In genomic region chr18:58353581-58353980, GRCh38 we compare ENCODE assay signal across 30 cellular contexts.
"Had no signal": no experiment of that assay in that cellular context is flagged by ENCODE, and none has a peak within 500 bp of the region (broad histone marks: within the 10 kb centered on the region; RNA-seq: fewer than 3 reads in every experiment).

No MANE protein-coding gene starts in this region.

- DNase-seq: natural killer cell; occipital lobe; ovary; posterior cingulate gyrus; psoas muscle; right cardiac atrium; right lobe of liver; sigmoid colon; small intestine; spleen; stimulated activated CD4-positive, alpha-beta T cell treated with anti-CD3 and anti-CD28 coated beads, Interleukin-12 subunit alpha, Interleukin-12 subunit beta, amount 100 ng/mL, for 4 hours; stimulated activated CD4-positive, alpha-beta T cell treated with anti-CD3 and anti-CD28 coated beads, Interleukin-1b, Interleukin-23, amount 100 ng/mL, for 48 hours; stimulated activated CD4-positive, alpha-beta T cell treated with anti-CD3 and anti-CD28 coated beads, Interleukin-4, amount 100 ng/mL, for 1 hour; stimulated activated CD4-positive, alpha-beta T cell treated with anti-CD3 and anti-CD28 coated beads, Interleukin-4, amount 100 ng/mL, for 4 hours; stimulated activated CD8-positive, alpha-beta memory T cell treated with anti-CD3 and anti-CD28 coated beads, Interleukin-4, amount 100 ng/mL, for 48 hours; stimulated activated naive CD4-positive, alpha-beta T cell; stimulated activated naive CD8-positive, alpha-beta T cell treated with anti-CD3 and anti-CD28 coated beads, Interleukin-15, amount 100 ng/mL, for 72 hours; stimulated activated naive CD8-positive, alpha-beta T cell treated with anti-CD3 and anti-CD28 coated beads, Interleukin-15, Interleukin-2, amounts not matched to agents 100 U/mL and 50 U/mL, for 24 hours; substantia nigra; testis; tibial artery; transverse colon; upper lobe of left lung had no signal

- H3K36me3 ChIP-seq: neural progenitor cell, ovary, right lobe of liver had no signal

- H3K9me3 Mint-ChIP-seq: natural killer cell; nephron; neural progenitor cell; stimulated activated memory B cell treated with anti-CD40 and anti-IgM and Interleukin-4, amounts not matched to agents 10 μg/mL and 1 μg/mL and 100 μg/mL, for 72 hours; stimulated activated naive CD8-positive, alpha-beta T cell treated with anti-CD3 and anti-CD28 coated beads, Interleukin-15, amount 100 ng/mL, for 72 hours had no signal

- H3K79me2 ChIP-seq: parathyroid adenoma had no signal

- H2AFZ ChIP-seq: neural progenitor cell, parathyroid adenoma had no signal

- ATAC-seq: natural killer cell; psoas muscle; right cardiac atrium; right lobe of liver; stimulated activated memory B cell treated with anti-CD40 and anti-IgM and Interleukin-4, amounts not matched to agents 10 μg/mL and 1 μg/mL and 100 μg/mL, for 72 hours; stimulated activated naive CD8-positive, alpha-beta T cell treated with anti-CD3 and anti-CD28 coated beads, Interleukin-15, amount 100 ng/mL, for 72 hours; stimulated activated naive CD8-positive, alpha-beta T cell treated with anti-CD3 and anti-CD28 coated beads, Interleukin-15, Interleukin-2, amounts not matched to agents 100 U/mL and 50 U/mL, for 24 hours had no signal

- H3K36me3 Mint-ChIP-seq: natural killer cell had no signal

- H3K27ac Mint-ChIP-seq: natural killer cell; nephron; neural progenitor cell; progenitor cell of endocrine pancreas; stimulated activated memory B cell treated with anti-CD40 and anti-IgM and Interleukin-4, amounts not matched to agents 10 μg/mL and 1 μg/mL and 100 μg/mL, for 72 hours; stimulated activated naive CD8-positive, alpha-beta T cell treated with anti-CD3 and anti-CD28 coated beads, Interleukin-15, amount 100 ng/mL, for 72 hours had no signal

- H3K27me3 Mint-ChIP-seq: progenitor cell of endocrine pancreas; stimulated activated memory B cell treated with anti-CD40 and anti-IgM and Interleukin-4, amounts not matched to agents 10 μg/mL and 1 μg/mL and 100 μg/mL, for 72 hours; stimulated activated naive CD8-positive, alpha-beta T cell treated with anti-CD3 and anti-CD28 coated beads, Interleukin-15, amount 100 ng/mL, for 72 hours had no signal

- H3K4me3 ChIP-seq: neural progenitor cell, ovary, psoas muscle, right lobe of liver, sigmoid colon, spleen, suprapubic skin, testis, tibial artery, transverse colon, upper lobe of left lung, vagina had no signal

- H3K4me1 ChIP-seq: neural progenitor cell, parathyroid adenoma, psoas muscle, right lobe of liver, sigmoid colon, spleen, suprapubic skin, testis, tibial artery, transverse colon, vagina had no signal

- H3K9ac ChIP-seq: neural progenitor cell, parathyroid adenoma had no signal

- H3K27ac ChIP-seq: neural progenitor cell, ovary, parathyroid adenoma, psoas muscle, right lobe of liver, sigmoid colon, spleen, suprapubic skin, testis, tibial artery, transverse colon, upper lobe of left lung, vagina had no signal

- H3K4me3 Mint-ChIP-seq: natural killer cell; nephron; neural progenitor cell; stimulated activated memory B cell treated with anti-CD40 and anti-IgM and Interleukin-4, amounts not matched to agents 10 μg/mL and 1 μg/mL and 100 μg/mL, for 72 hours; stimulated activated naive CD8-positive, alpha-beta T cell treated with anti-CD3 and anti-CD28 coated beads, Interleukin-15, amount 100 ng/mL, for 72 hours had no signal

- H3K4me1 Mint-ChIP-seq: natural killer cell; stimulated activated memory B cell treated with anti-CD40 and anti-IgM and Interleukin-4, amounts not matched to agents 10 μg/mL and 1 μg/mL and 100 μg/mL, for 72 hours; stimulated activated naive CD8-positive, alpha-beta T cell treated with anti-CD3 and anti-CD28 coated beads, Interleukin-15, amount 100 ng/mL, for 72 hours had no signal

- H3K4me2 ChIP-seq: neural progenitor cell had no signal

- H3K9me3 ChIP-seq: ovary, psoas muscle, right lobe of liver, sigmoid colon, spleen, suprapubic skin, testis, tibial artery, transverse colon, upper lobe of left lung, vagina had no signal

- H3K27me3 ChIP-seq: neural progenitor cell, ovary, right lobe of liver, sigmoid colon, spleen, suprapubic skin, testis, tibial artery, transverse colon, upper lobe of left lung, vagina had no signal
